Comparison of ENCODE assay signal across 11 cellular contexts in genomic region chrX:25721564-25721963, GRCh38.
DNase-seq lines count a peak whose midpoint lies in the region; ATAC-seq and TF ChIP-seq lines count a peak whose summit lies in the region.
"Had no signal": no experiment of that assay in that cellular context is flagged by ENCODE, and none has a peak within 500 bp of the region (broad histone marks: within the 10 kb centered on the region; RNA-seq: fewer than 3 reads in every experiment).

No MANE protein-coding gene starts in this region.

- H3K27me3 Mint-ChIP-seq in HFFc6 (ENCODE audit: insufficient read depth) (no peaks in the 10 kb centered on the region), T-helper 17 cell (no peaks in the 10 kb centered on the region)
- H3K27me3 Mint-ChIP-seq: activated naive CD8-positive, alpha-beta T cell treated with anti-CD3 and anti-CD28 coated beads for 36 hours had no signal

- H3K27ac Mint-ChIP-seq in HFFc6 (no peak overlapping the region), T-helper 17 cell (no peak overlapping the region)
- H3K27ac Mint-ChIP-seq: activated naive CD8-positive, alpha-beta T cell treated with anti-CD3 and anti-CD28 coated beads for 36 hours; stimulated activated effector memory CD8-positive, alpha-beta T cell treated with anti-CD3 and anti-CD28 coated beads, Interleukin-12 subunit alpha, Interleukin-12 subunit beta, amount 100 ng/mL, for 72 hours had no signal

- ATAC-seq in T-helper 17 cell (no peak), GM18858 (IDR thresholded peaks at IDR 0.05; ENCODE audit: unreplicated experiment) (no peak), GM18519 (IDR thresholded peaks at IDR 0.05; ENCODE audit: low FRiP score, unreplicated experiment) (no peak)
- ATAC-seq: gastroesophageal sphincter; stimulated activated effector memory CD8-positive, alpha-beta T cell treated with anti-CD3 and anti-CD28 coated beads, Interleukin-12 subunit alpha, Interleukin-12 subunit beta, amount 100 ng/mL, for 72 hours had no signal

- H3K4me1 Mint-ChIP-seq in HFFc6 (ENCODE audit: low read depth), result no peaks in the 10 kb centered on the region
- no peaks in the 10 kb centered on the region for H3K4me1 Mint-ChIP-seq in T-helper 17 cell
- H3K4me1 Mint-ChIP-seq: activated naive CD8-positive, alpha-beta T cell treated with anti-CD3 and anti-CD28 coated beads for 36 hours; stimulated activated effector memory CD8-positive, alpha-beta T cell treated with anti-CD3 and anti-CD28 coated beads, Interleukin-12 subunit alpha, Interleukin-12 subunit beta, amount 100 ng/mL, for 72 hours had no signal

- DNase-seq in DMS 273 (lab: John Stamatoyannopoulos, UW; ENCODE audit: unreplicated experiment) (peak; percentile 64), HFFc6 (no peak), kidney glomerular epithelial cell (lab: John Stamatoyannopoulos, UW) (peak; percentile 4), T-helper 17 cell (no peak)
- no peak for DNase-seq in activated naive CD4-positive, alpha-beta T cell treated with anti-CD3 and anti-CD28 coated beads, Interleukin-2, amount 50 U/mL, for 16 hours
- DNase-seq: activated naive CD8-positive, alpha-beta T cell treated with anti-CD3 and anti-CD28 coated beads for 36 hours had no signal

- H3K4me3 Mint-ChIP-seq in HFFc6 (no peak overlapping the region), T-helper 17 cell (no peak overlapping the region)
- H3K4me3 Mint-ChIP-seq: activated naive CD8-positive, alpha-beta T cell treated with anti-CD3 and anti-CD28 coated beads for 36 hours; stimulated activated effector memory CD8-positive, alpha-beta T cell treated with anti-CD3 and anti-CD28 coated beads, Interleukin-12 subunit alpha, Interleukin-12 subunit beta, amount 100 ng/mL, for 72 hours had no signal

- H3K27ac ChIP-seq in VCaP, result no peak overlapping the region
- H3K27ac ChIP-seq: gastroesophageal sphincter had no signal

- H3K9me3 ChIP-seq in T-helper 17 cell (ENCODE audit: control insufficient read depth, low read length, poor library complexity, severe bottlenecking), result no peaks in the 10 kb centered on the region
- H3K9me3 ChIP-seq: gastroesophageal sphincter had no signal

- peaks cover 4% of the 10 kb centered on the region; the same call in 1 of the 2 replicates for H3K9me3 Mint-ChIP-seq in HFFc6
- H3K9me3 Mint-ChIP-seq: activated naive CD8-positive, alpha-beta T cell treated with anti-CD3 and anti-CD28 coated beads for 36 hours had no signal

- H3K36me3 Mint-ChIP-seq in HFFc6 (ENCODE audit: low read depth), result no peaks in the 10 kb centered on the region
- no peaks in the 10 kb centered on the region for H3K36me3 Mint-ChIP-seq in T-helper 17 cell (ENCODE audit: low read depth)
- H3K36me3 Mint-ChIP-seq: activated naive CD8-positive, alpha-beta T cell treated with anti-CD3 and anti-CD28 coated beads for 36 hours; stimulated activated effector memory CD8-positive, alpha-beta T cell treated with anti-CD3 and anti-CD28 coated beads, Interleukin-12 subunit alpha, Interleukin-12 subunit beta, amount 100 ng/mL, for 72 hours had no signal

- TF ChIP-seq CTCF in HFFc6 (IDR thresholded peaks at IDR 0.05) (peak; percentile 11; the same call in 1 of the 2 replicates), VCaP (conservative IDR thresholded peaks at IDR 0.05) (peak; percentile 80)

Comparison
In these comparisons a context has a peak if more than half of its experiments do, and no peak if none do; other contexts are left out.
1. DNase-seq: peak in DMS 273 (single experiment) and kidney glomerular epithelial cell (single experiment); none in HFFc6 (single experiment), activated naive CD4-positive, alpha-beta T cell treated with anti-CD3 and anti-CD28 coated beads, Interleukin-2, amount 50 U/mL, for 16 hours (single experiment) and T-helper 17 cell (0 of 3).